25 cellular contexts compared by ENCODE assay signal in the genomic region with DNA sequence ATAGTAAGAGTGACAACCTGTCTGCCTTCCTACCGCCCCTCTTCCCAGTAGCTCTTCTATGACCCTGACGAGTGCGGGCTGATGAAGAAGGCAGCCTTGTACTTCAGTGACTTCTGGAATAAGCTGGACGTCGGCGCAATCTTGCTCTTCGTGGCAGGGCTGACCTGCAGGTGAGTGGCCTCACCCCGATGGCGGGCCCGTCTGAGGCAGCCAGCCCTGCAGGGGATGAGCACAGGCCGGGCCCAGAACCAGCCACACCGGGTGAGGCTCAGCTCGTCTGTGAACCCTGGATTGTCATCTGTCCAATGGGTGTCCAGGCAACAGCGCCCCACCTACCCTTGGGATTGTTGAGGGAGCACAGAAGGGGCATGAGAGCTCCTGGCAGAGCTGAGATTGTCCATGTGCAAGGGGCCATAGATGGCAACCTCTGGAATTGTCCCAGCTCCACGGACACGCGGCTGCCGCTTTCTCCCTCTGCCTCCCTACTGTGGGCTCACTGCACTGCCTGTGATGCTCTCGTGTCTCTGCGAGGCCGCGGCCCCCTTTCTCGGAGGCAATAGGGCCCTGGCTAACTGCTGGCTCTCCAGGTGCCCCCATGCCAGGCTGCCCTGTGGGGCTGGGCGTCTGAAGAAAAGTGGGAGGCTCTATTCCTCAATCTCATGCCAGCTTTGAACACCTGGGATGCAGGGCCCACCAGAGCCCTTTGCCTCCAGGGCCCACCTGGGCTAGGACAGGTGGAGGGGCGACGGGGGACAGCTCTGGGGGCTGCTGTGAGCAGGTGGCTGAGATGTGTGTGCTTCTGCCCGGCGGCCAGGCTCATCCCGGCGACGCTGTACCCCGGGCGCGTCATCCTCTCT. TPM values are rescaled to one million over a fixed set of nuclear protein-coding genes. Genes with fewer than 3 reads are reported as not detected.
"Had no signal": no experiment of that assay in that cellular context is flagged by ENCODE, and none has a peak within 500 bp of the region (broad histone marks: within the 10 kb centered on the region; RNA-seq: fewer than 3 reads in every experiment).

No MANE protein-coding gene starts in this region.

- H3K9me3 ChIP-seq: ascending aorta, body of pancreas had no signal

- H3K27me3 Mint-ChIP-seq: activated CD4-positive, alpha-beta T cell treated with anti-CD3 and anti-CD28 coated beads for 36 hours; activated CD8-positive, alpha-beta T cell treated with anti-CD3 and anti-CD28 coated beads for 36 hours; activated naive CD8-positive, alpha-beta T cell treated with anti-CD3 and anti-CD28 coated beads, Interleukin-2, amount 50 U/mL, for 24 hours; activated T-cell treated with anti-CD3 and anti-CD28 coated beads, Interleukin-2, amount 50 U/mL, for 24 hours; IgD-negative memory B cell had no signal

- FAIRE-seq: bronchial epithelial cell had no signal

- H3K4me1 ChIP-seq: ascending aorta, body of pancreas had no signal

- H3K36me3 ChIP-seq: ascending aorta had no signal

- ATAC-seq: activated CD4-positive, alpha-beta T cell treated with anti-CD3 and anti-CD28 coated beads for 36 hours; activated CD8-positive, alpha-beta T cell treated with anti-CD3 and anti-CD28 coated beads for 36 hours; activated naive CD8-positive, alpha-beta T cell treated with anti-CD3 and anti-CD28 coated beads, Interleukin-2, amount 50 U/mL, for 24 hours; body of pancreas; PC-3 had no signal

- H3K9me3 Mint-ChIP-seq: activated naive CD8-positive, alpha-beta T cell treated with anti-CD3 and anti-CD28 coated beads, Interleukin-2, amount 50 U/mL, for 24 hours had no signal

- H3K4me3 Mint-ChIP-seq: activated CD4-positive, alpha-beta T cell treated with anti-CD3 and anti-CD28 coated beads for 36 hours; activated CD8-positive, alpha-beta T cell treated with anti-CD3 and anti-CD28 coated beads for 36 hours; activated naive CD8-positive, alpha-beta T cell treated with anti-CD3 and anti-CD28 coated beads, Interleukin-2, amount 50 U/mL, for 24 hours; activated T-cell treated with anti-CD3 and anti-CD28 coated beads, Interleukin-2, amount 50 U/mL, for 24 hours; IgD-negative memory B cell had no signal

- H3K27ac ChIP-seq: ascending aorta, body of pancreas, VCaP had no signal

- H3K27ac Mint-ChIP-seq: activated CD4-positive, alpha-beta T cell treated with anti-CD3 and anti-CD28 coated beads for 36 hours; activated CD8-positive, alpha-beta T cell treated with anti-CD3 and anti-CD28 coated beads for 36 hours; activated naive CD8-positive, alpha-beta T cell treated with anti-CD3 and anti-CD28 coated beads, Interleukin-2, amount 50 U/mL, for 24 hours; activated T-cell treated with anti-CD3 and anti-CD28 coated beads, Interleukin-2, amount 50 U/mL, for 24 hours; IgD-negative memory B cell had no signal

- DNase-seq: activated CD4-positive, alpha-beta T cell treated with anti-CD3 and anti-CD28 coated beads for 36 hours; activated CD4-positive, CD25-positive, alpha-beta regulatory T cell; activated CD8-positive, alpha-beta T cell treated with anti-CD3 and anti-CD28 coated beads for 36 hours; activated effector memory CD4-positive, alpha-beta T cell treated with anti-CD3 and anti-CD28 coated beads, Interleukin-2, amount 50 U/mL, for 16 hours; activated naive CD4-positive, alpha-beta T cell treated with Interleukin-2 at 50 U/mL for 16 hours; activated naive CD8-positive, alpha-beta T cell treated with anti-CD3 and anti-CD28 coated beads, Interleukin-2, amount 50 U/mL, for 24 hours; activated T-cell treated with anti-CD3 and anti-CD28 coated beads, Interleukin-2, amount 50 U/mL, for 24 hours; amniotic stem cell; KG1; NCI-H1048; NCI-H146; NCI-H187 treated with DMSO at 0.1 percent for 48 hours; NCI-H2081 treated with DMSO at 0.1 percent for 48 hours; NCI-H446; NCI-H524; SHP77 treated with DMSO at 0.1 percent for 48 hours; T-helper 1 cell had no signal

- H3K4me1 Mint-ChIP-seq: IgD-negative memory B cell had no signal

- H3K4me3 ChIP-seq: ascending aorta, body of pancreas had no signal

- H3K27me3 ChIP-seq: ascending aorta, body of pancreas had no signal

RNA-seq across cellular contexts. Expression of gene LRRC3, which starts 50.0 kb away (rescaled TPM):
- total RNA-seq: LHCN-M2, M059J had no signal

RNA-seq across cellular contexts. Expression of gene TRPM2, which starts 51.9 kb away (rescaled TPM):
- total RNA-seq: LHCN-M2 had no signal
